ENCODE assay signal across 17 cellular contexts in genomic region chr4:1880332-1880731, GRCh38. TPM values are rescaled to one million over a fixed set of nuclear protein-coding genes. Genes with fewer than 3 reads are reported as not detected.
DNase-seq lines count a peak whose midpoint lies in the region; ATAC-seq, FAIRE-seq and TF ChIP-seq lines count a peak whose summit lies in the region.
"Had no signal": no experiment of that assay in that cellular context is flagged by ENCODE, and none has a peak within 500 bp of the region (broad histone marks: within the 10 kb centered on the region; RNA-seq: fewer than 3 reads in every experiment).

No MANE protein-coding gene starts in this region.

- H3K9me3 ChIP-seq in A549 (no peaks in the 10 kb centered on the region), GM23248 (ENCODE audit: low read depth) (no peaks in the 10 kb centered on the region), adipocyte (ENCODE audit: control insufficient read depth, low read length) (no peaks in the 10 kb centered on the region), smooth muscle cell (replicated peaks; ENCODE audit: low read depth) (no peaks in the 10 kb centered on the region)

- no peaks in the 10 kb centered on the region for H3K27me3 ChIP-seq in GM23248 (replicated peaks; ENCODE audit: insufficient read depth)
- H3K27me3 ChIP-seq in adipocyte (replicated peaks; ENCODE audit: control insufficient read depth, insufficient read depth, low read length) = no peaks in the 10 kb centered on the region
- no peaks in the 10 kb centered on the region for H3K27me3 ChIP-seq in smooth muscle cell (ENCODE audit: low read depth)

- H3K4me2 ChIP-seq in A549 (0 out of 3 replicates have a peak overlapping the region, but pooled peaks have one; percentile 1), GM23248 (ENCODE audit: unreplicated experiment) (no peak overlapping the region), smooth muscle cell (no peak overlapping the region)

- no peaks in the 10 kb centered on the region for H3F3A ChIP-seq in GM23248 (ENCODE audit: insufficient read depth)
- no peaks in the 10 kb centered on the region for H3F3A ChIP-seq in smooth muscle cell (ENCODE audit: low read depth)

- H3K9me2 ChIP-seq in GM23248 (ENCODE audit: insufficient read depth) = no peaks in the 10 kb centered on the region

- H4K20me1 ChIP-seq in GM23248 (ENCODE audit: insufficient read depth) (0 out of 2 replicates have a peak, but pooled peaks cover 3% of the 10 kb centered on the region), smooth muscle cell (ENCODE audit: low read depth) (peaks cover 41% of the 10 kb centered on the region)

- H3K9me3 Mint-ChIP-seq in mesothelial cell of epicardium = no peaks in the 10 kb centered on the region
- H3K9me3 Mint-ChIP-seq: activated CD8-positive, alpha-beta T cell treated with anti-CD3 and anti-CD28 coated beads for 36 hours; activated T-helper 17 cell treated with anti-CD3 and anti-CD28 coated beads, Interleukin-2, amount 50 U/mL, for 72 hours had no signal

- H3K36me3 Mint-ChIP-seq in mesothelial cell of epicardium = peaks cover 3% of the 10 kb centered on the region

- no peak overlapping the region for H2AFZ ChIP-seq in GM23248
- no peak overlapping the region for H2AFZ ChIP-seq in smooth muscle cell (ENCODE audit: low read depth)

- no peak for TF ChIP-seq POLR2A in A549 (IDR thresholded peaks at IDR 0.05; ENCODE audit: low read length)

- H3K27ac ChIP-seq in A549 (no peak overlapping the region), GM23248 (peak overlapping the region; percentile 28; the same call in 1 of the 2 replicates), smooth muscle cell (ENCODE audit: low read depth) (no peak overlapping the region)
- H3K27ac ChIP-seq: HL-60 had no signal

- H3K4me1 ChIP-seq in A549 (peaks cover 13% of the 10 kb centered on the region), GM23248 (ENCODE audit: insufficient read depth) (peaks cover 16% of the 10 kb centered on the region; the same call in 1 of the 2 replicates), adipocyte (ENCODE audit: control insufficient read depth, insufficient read depth, low read length) (peaks cover 39% of the 10 kb centered on the region), smooth muscle cell (ENCODE audit: low read depth) (no peaks in the 10 kb centered on the region)

- peak overlapping the region; percentile 70 for H3K27ac Mint-ChIP-seq in mesothelial cell of epicardium
- H3K27ac Mint-ChIP-seq: activated CD8-positive, alpha-beta T cell treated with anti-CD3 and anti-CD28 coated beads for 36 hours had no signal

- TF ChIP-seq CTCF in A549 (IDR thresholded peaks at IDR 0.05) (no peak), mesothelial cell of epicardium (IDR thresholded peaks at IDR 0.05; ENCODE audit: unreplicated experiment) (no peak), smooth muscle cell (IDR thresholded peaks at IDR 0.05; ENCODE audit: borderline replicate concordance, insufficient read depth, poor library complexity, severe bottlenecking) (no peak)

- no peak for ATAC-seq in A549
- no peak for ATAC-seq in GM18520 (IDR thresholded peaks at IDR 0.05; ENCODE audit: unreplicated experiment)
- ATAC-seq: activated CD8-positive, alpha-beta T cell treated with anti-CD3 and anti-CD28 coated beads for 36 hours; activated T-helper 17 cell treated with anti-CD3 and anti-CD28 coated beads, Interleukin-2, amount 50 U/mL, for 72 hours had no signal

- no peak for DNase-seq in A549 (ENCODE audit: low read depth in 1 of 2, low spot score in 1 of 2)
- DNase-seq in GM23248 = no peak
- DNase-seq in adipocyte (ENCODE audit: low read depth) = no peak
- DNase-seq in mesothelial cell of epicardium (ENCODE audit: low spot score in 2 of 2, unreplicated experiment in 2 of 2) = no peak
- DNase-seq in cerebellar cortex (ENCODE audit: low spot score) = no peak
- DNase-seq in DMS53 (lab: John Stamatoyannopoulos, UW) = no peak
- no peak for DNase-seq in smooth muscle cell (lab: John Stamatoyannopoulos, UW; ENCODE audit: unreplicated experiment)
- DNase-seq: activated CD8-positive, alpha-beta T cell treated with anti-CD3 and anti-CD28 coated beads for 36 hours; foreskin melanocyte; Karpas-422; NCI-H1436; stimulated activated CD4-positive, alpha-beta T cell treated with anti-CD3 and anti-CD28 coated beads, Interleukin-2, amount 100 ng/mL, for 48 hours had no signal

- no peaks in the 10 kb centered on the region for H3K36me3 ChIP-seq in GM23248 (ENCODE audit: low read depth)
- no peaks in the 10 kb centered on the region for H3K36me3 ChIP-seq in adipocyte (ENCODE audit: control insufficient read depth, insufficient read depth, low read length, severe bottlenecking)
- H3K36me3 ChIP-seq in smooth muscle cell (ENCODE audit: low read depth) = no peaks in the 10 kb centered on the region

- no peaks in the 10 kb centered on the region for H3K27me3 Mint-ChIP-seq in mesothelial cell of epicardium (ENCODE audit: low read depth)
- H3K27me3 Mint-ChIP-seq: activated CD8-positive, alpha-beta T cell treated with anti-CD3 and anti-CD28 coated beads for 36 hours; activated T-helper 17 cell treated with anti-CD3 and anti-CD28 coated beads, Interleukin-2, amount 50 U/mL, for 72 hours had no signal

- H3K4me3 ChIP-seq in A549 (no peak overlapping the region), GM23248 (no peak overlapping the region), adipocyte (ENCODE audit: low read length) (no peak overlapping the region), smooth muscle cell (no peak overlapping the region)

- 33% methylated on average over 1 of the region's 1 CpG for WGBS in A549 (ENCODE audit: missing lambda C conversion rate)
- WGBS in GM23248 (ENCODE audit: low coverage in 1 of 2, low lambda C conversion rate in 2 of 2, missing lambda C conversion rate in 2 of 2), 2 experiments = 60 to 64% methylated on average over 1 of the region's 1 CpG
- 82% methylated on average over 1 of the region's 1 CpG for WGBS in smooth muscle cell (ENCODE audit: low lambda C conversion rate)

- POLR2A ChIA-PET in A549 (lab: Yijun Ruan, JAX) = no interaction called here

- H3K79me2 ChIP-seq in GM23248 (ENCODE audit: insufficient read depth) = peaks cover 99% of the 10 kb centered on the region
- peaks cover 93% of the 10 kb centered on the region for H3K79me2 ChIP-seq in smooth muscle cell (ENCODE audit: low read depth)

- H3K4me3 Mint-ChIP-seq in mesothelial cell of epicardium = no peak overlapping the region
- H3K4me3 Mint-ChIP-seq: activated CD8-positive, alpha-beta T cell treated with anti-CD3 and anti-CD28 coated beads for 36 hours; activated T-helper 17 cell treated with anti-CD3 and anti-CD28 coated beads, Interleukin-2, amount 50 U/mL, for 72 hours had no signal

- no peak overlapping the region for H3K9ac ChIP-seq in GM23248
- H3K9ac ChIP-seq in adipocyte (ENCODE audit: low read length) = peak overlapping the region; percentile 64
- no peak overlapping the region for H3K9ac ChIP-seq in smooth muscle cell (ENCODE audit: low read depth)

- no peak for FAIRE-seq in A549 (lab: Jason Lieb, UNC)
- FAIRE-seq: colon, H1 had no signal

- in situ Hi-C loops in GM23248 (cut with MboI) = no loop called here

- CTCF ChIA-PET in A549 (lab: Yijun Ruan, JAX) = interaction anchor here (1.9 kb wide), 1 partner anchor 19 kb away, joined by 7 read pairs; no protein-coding TSS in a partner anchor

- TF ChIP-seq RAD21 in A549 (conservative IDR thresholded peaks at IDR 0.05 in 1 of 2, IDR thresholded peaks at IDR 0.05 in 1 of 2) = no peak

- H3K4me1 Mint-ChIP-seq in mesothelial cell of epicardium = peaks cover 5% of the 10 kb centered on the region

- TF ChIP-seq EP300 in A549 (IDR thresholded peaks at IDR 0.05) = no peak

TF ChIP-seq in A549, 52 proteins besides CTCF, POLR2A, EP300 and RAD21:
- TF ChIP-seq CEBPB (IDR thresholded peaks at IDR 0.05) (no peak), CBX2 (IDR thresholded peaks at IDR 0.05; ENCODE audit: borderline replicate concordance, low read depth) (no peak), RCOR1 (IDR thresholded peaks at IDR 0.05; ENCODE audit: low read depth, low read length) (no peak)

RNA-seq across cellular contexts. Expression of gene NSD2, which starts 9.1 kb away (rescaled TPM):
- polyA plus RNA-seq in A549 (2011; rRNA removed) (49.3 and 52.6 TPM in 2 replicates), A549 (2017; fragmentation: RNase III; extraction: RNeasy Plus Mini Kit Qiagen cat#74134 plus additional on column Dnase treatment) (43.8 to 47.7 TPM (median 44.5 TPM) in 3 replicates), GM23248 (2016; fragmentation: Nextera tagmentation; extraction: Ambion mirVana) (19.1 and 20.1 TPM in 2 replicates), smooth muscle cell (13.0 and 19.9 TPM in 2 replicates)
- 33.5 and 40.4 TPM in 2 replicates for polyA plus RNA-seq in A549 (2012; cell fraction: cytosol; rRNA removed)
- polyA plus RNA-seq in A549 (2012; cell fraction: nucleus; rRNA removed) = 80.4 and 85.8 TPM in 2 replicates
- 74.4 and 88.7 TPM in 2 replicates for polyA minus RNA-seq in A549 (2011; rRNA and poly(A)+ RNA removed)
- total RNA-seq in GM23248 (2014; rRNA removed; shearing (Covaris generic)) = 32.4 and 41.0 TPM in 2 replicates
- total RNA-seq in mesothelial cell of epicardium (109 to 119 TPM (median 115 TPM) in 3 replicates), smooth muscle cell (15.0 and 15.9 TPM in 2 replicates)

RNA-seq across cellular contexts. Expression of gene LETM1, which starts 24.4 kb away (rescaled TPM):
- polyA plus RNA-seq in A549 (2011; rRNA removed) (18.6 and 20.2 TPM in 2 replicates), A549 (2017; fragmentation: RNase III; extraction: RNeasy Plus Mini Kit Qiagen cat#74134 plus additional on column Dnase treatment) (29.6 to 29.9 TPM (median 29.6 TPM) in 3 replicates), GM23248 (2016; fragmentation: Nextera tagmentation; extraction: Ambion mirVana) (19.0 and 20.8 TPM in 2 replicates), smooth muscle cell (15.3 and 16.2 TPM in 2 replicates)
- polyA plus RNA-seq in A549 (2012; cell fraction: cytosol; rRNA removed) = 24.7 and 30.2 TPM in 2 replicates
- 85.4 and 112 TPM in 2 replicates for polyA plus RNA-seq in A549 (2012; cell fraction: nucleus; rRNA removed)
- 36.4 and 57.7 TPM in 2 replicates for polyA minus RNA-seq in A549 (2011; rRNA and poly(A)+ RNA removed)
- total RNA-seq in GM23248 (2014; rRNA removed; shearing (Covaris generic)) = 40.1 and 42.3 TPM in 2 replicates
- total RNA-seq in mesothelial cell of epicardium (48.6 to 50.9 TPM (median 48.7 TPM) in 3 replicates), smooth muscle cell (17.1 and 17.4 TPM in 2 replicates)
